35 cellular contexts compared by ENCODE assay signal in genomic region chr10:130902929-130903328, GRCh38.
"Had no signal": no experiment of that assay in that cellular context is flagged by ENCODE, and none has a peak within 500 bp of the region (broad histone marks: within the 10 kb centered on the region; RNA-seq: fewer than 3 reads in every experiment).

No MANE protein-coding gene starts in this region.

- H3K9me3 ChIP-seq: MG63 had no signal

- H3K36me3 ChIP-seq: MG63 had no signal

- DNase-seq: Karpas-422, Kasumi-1, KG1, MG63, MM.1S, MV-4-11, NCI-H1048, NCI-H1092, NCI-H1092 treated with DMSO at 0.1 percent for 48 hours, NCI-H1105, NCI-H1105 treated with DMSO at 0.1 percent for 48 hours, NCI-H1417, NCI-H1417 treated with DMSO at 0.1 percent for 48 hours, NCI-H1436, NCI-H1436 treated with DMSO at 0.1 percent for 48 hours, NCI-H1694, NCI-H1694 treated with DMSO at 0.1 percent for 48 hours, NCI-H187, NCI-H187 treated with DMSO at 0.1 percent for 48 hours, NCI-H1930, NCI-H2029, NCI-H2029 treated with DMSO at 0.1 percent for 48 hours, NCI-H2081, NCI-H2081 treated with DMSO at 0.1 percent for 48 hours, NCI-H2107, NCI-H2171, NCI-H2171 treated with DMSO at 0.1 percent for 48 hours, NCI-H2227 treated with DMSO at 0.1 percent for 48 hours, NCI-H226, NCI-H345, NCI-H446, NCI-H446 treated with DMSO at 0.1 percent for 48 hours, NCI-H510A, NCI-H524 had no signal

- H3K27ac ChIP-seq: KMS-11 had no signal

- H3K4me3 ChIP-seq: MG63 had no signal

- H3K9ac ChIP-seq: KMS-11 had no signal

- H3K27me3 ChIP-seq: MG63 had no signal
